Comparison of ENCODE assay signal across 8 cellular contexts in genomic region chr13:29925457-29925856, GRCh38.
A peak's percentile ranks its signal among the peaks of the same experiment; 100 is the strongest.
DNase-seq lines count a peak whose midpoint lies in the region; ATAC-seq, FAIRE-seq and TF ChIP-seq lines count a peak whose summit lies in the region.

No MANE protein-coding gene starts in this region.

- peak; percentile 56 to 80 (median 66) for ATAC-seq in pancreas
- no peak for ATAC-seq in GM21529 (IDR thresholded peaks at IDR 0.05; ENCODE audit: unreplicated experiment)
- no peak for ATAC-seq in GM18858 (IDR thresholded peaks at IDR 0.05; ENCODE audit: unreplicated experiment)
- no peak for ATAC-seq in stimulated activated naive CD8-positive, alpha-beta T cell treated with anti-CD3 and anti-CD28 coated beads, Interleukin-15, amount 100 ng/mL, for 72 hours

- no peak overlapping the region for H3K27ac Mint-ChIP-seq in stimulated activated naive CD8-positive, alpha-beta T cell treated with anti-CD3 and anti-CD28 coated beads, Interleukin-15, amount 100 ng/mL, for 72 hours

- H3K36me3 ChIP-seq in esophagus (ENCODE audit: control insufficient read depth in 2 of 2, insufficient read depth in 2 of 2, low read length in 1 of 2) (no peaks in the 10 kb centered on the region), pancreas (no peaks in the 10 kb centered on the region)

- no peaks in the 10 kb centered on the region for H3K27me3 Mint-ChIP-seq in stimulated activated naive CD8-positive, alpha-beta T cell treated with anti-CD3 and anti-CD28 coated beads, Interleukin-15, amount 100 ng/mL, for 72 hours

- H3K9me3 Mint-ChIP-seq in stimulated activated naive CD8-positive, alpha-beta T cell treated with anti-CD3 and anti-CD28 coated beads, Interleukin-15, amount 100 ng/mL, for 72 hours: no peaks in the 10 kb centered on the region

- H3K4me1 ChIP-seq in esophagus (ENCODE audit: control insufficient read depth in 2 of 2, insufficient read depth in 2 of 2, low read length in 1 of 2) (peaks cover 4 to 20% of the 10 kb centered on the region in 2 donors), pancreas (peaks cover 33 to 34% (median 34%) of the 10 kb centered on the region in 3 donors)

- peaks cover 23% of the 10 kb centered on the region for H3K4me1 Mint-ChIP-seq in stimulated activated naive CD8-positive, alpha-beta T cell treated with anti-CD3 and anti-CD28 coated beads, Interleukin-15, amount 100 ng/mL, for 72 hours

- no peak for FAIRE-seq in pancreas (lab: Jason Lieb, UNC)

- WGBS in esophagus, 2 donors: 23 to 25% methylated on average over 3 of the region's 3 CpGs
- 8 to 9% methylated on average over 3 of the region's 3 CpGs for WGBS in pancreas, 2 donors

- H3K4me3 ChIP-seq in esophagus (ENCODE audit: low read depth in 1 of 2, low read length in 2 of 2) (no peak overlapping the region), pancreas (no peak overlapping the region)

- H3K27ac ChIP-seq in esophagus (ENCODE audit: low read depth in 2 of 2, low read length in 1 of 2) (peak overlapping the region; percentile 94 to 95), pancreas (peak overlapping the region; percentile 85 to 93 (median 90))

- H3K27me3 ChIP-seq in esophagus (ENCODE audit: control insufficient read depth in 1 of 2, insufficient read depth in 2 of 2, low read length in 2 of 2) (no peaks in the 10 kb centered on the region), pancreas (no peaks in the 10 kb centered on the region)

- DNase-seq in DMS79 treated with DMSO at 0.1 percent for 48 hours (lab: John Stamatoyannopoulos, UW): peak; percentile 85
- peak; percentile 5 for DNase-seq in NCI-H524 treated with DMSO at 0.1 percent for 48 hours (lab: John Stamatoyannopoulos, UW)
- DNase-seq in pancreas: peak in 5 of 6 donors; percentile 68 to 90 (median 90)
- no peak for DNase-seq in activated T-cell treated with anti-CD3 and anti-CD28 coated beads, Interleukin-2, amount 50 U/mL, for 1 hour
- no peak for DNase-seq in stimulated activated naive CD8-positive, alpha-beta T cell treated with anti-CD3 and anti-CD28 coated beads, Interleukin-15, amount 100 ng/mL, for 72 hours

- no peaks in the 10 kb centered on the region for H3K9me3 ChIP-seq in esophagus (ENCODE audit: control insufficient read depth in 2 of 2, insufficient read depth in 1 of 2, low read depth in 1 of 2, low read length in 1 of 2)
- no peaks in the 10 kb centered on the region for H3K9me3 ChIP-seq in pancreas

- no peak for TF ChIP-seq CTCF in pancreas (IDR thresholded peaks at IDR 0.05)

- no peak overlapping the region for H3K4me3 Mint-ChIP-seq in stimulated activated naive CD8-positive, alpha-beta T cell treated with anti-CD3 and anti-CD28 coated beads, Interleukin-15, amount 100 ng/mL, for 72 hours

- intact Hi-C loops in pancreas (cut with DNase I): no loop called here

Comparison
In these comparisons a context has a peak if more than half of its experiments do, and no peak if none do; other contexts are left out.
1. DNase-seq: peak in DMS79 treated with DMSO at 0.1 percent for 48 hours (single experiment), NCI-H524 treated with DMSO at 0.1 percent for 48 hours (single experiment) and pancreas (5 of 6); none in activated T-cell treated with anti-CD3 and anti-CD28 coated beads, Interleukin-2, amount 50 U/mL, for 1 hour (single experiment) and stimulated activated naive CD8-positive, alpha-beta T cell treated with anti-CD3 and anti-CD28 coated beads, Interleukin-15, amount 100 ng/mL, for 72 hours (0 of 2).
2. ATAC-seq: peak in pancreas (4 of 4); none in GM21529 (single experiment), GM18858 (single experiment) and stimulated activated naive CD8-positive, alpha-beta T cell treated with anti-CD3 and anti-CD28 coated beads, Interleukin-15, amount 100 ng/mL, for 72 hours (single experiment).